ENCODE assay signal across 8 cellular contexts in genomic region chr18:9404565-9405060, GRCh38.
DNase-seq lines count a peak whose midpoint lies in the region; ATAC-seq lines count a peak whose summit lies in the region.

No MANE protein-coding gene starts in this region.

- H3K4me3 Mint-ChIP-seq in CD4-positive, CD25-positive, alpha-beta regulatory T cell, result peak overlapping the region in 3 of 4 donors; percentile 11 to 79 (median 72)
- H3K4me3 Mint-ChIP-seq in activated CD4-positive, alpha-beta memory T cell treated with anti-CD3 and anti-CD28 coated beads for 36 hours, result peak overlapping the region; percentile 50

- H3K27me3 Mint-ChIP-seq in CD4-positive, CD25-positive, alpha-beta regulatory T cell, result peaks cover 13% of the 10 kb centered on the region
- peaks cover 5% of the 10 kb centered on the region for H3K27me3 Mint-ChIP-seq in activated CD4-positive, alpha-beta memory T cell treated with anti-CD3 and anti-CD28 coated beads for 36 hours

- H3K27ac Mint-ChIP-seq in CD4-positive, CD25-positive, alpha-beta regulatory T cell, result peak overlapping the region in 1 of 3 donors; percentile 11
- H3K27ac Mint-ChIP-seq in activated CD4-positive, alpha-beta memory T cell treated with anti-CD3 and anti-CD28 coated beads for 36 hours, result no peak overlapping the region

- H3K36me3 Mint-ChIP-seq in CD4-positive, CD25-positive, alpha-beta regulatory T cell, result no peaks in the 10 kb centered on the region
- H3K36me3 Mint-ChIP-seq in activated CD4-positive, alpha-beta memory T cell treated with anti-CD3 and anti-CD28 coated beads for 36 hours, result no peaks in the 10 kb centered on the region

- H3K9me3 ChIP-seq in CD4-positive, CD25-positive, alpha-beta regulatory T cell (ENCODE audit: control insufficient read depth in 2 of 2, low read length in 2 of 2), result no peaks in the 10 kb centered on the region

- POLR2A ChIA-PET in activated CD4-positive, alpha-beta memory T cell treated with anti-CD3 and anti-CD28 coated beads for 36 hours (lab: Charles Lee), result no interaction called here

- H3K9me3 Mint-ChIP-seq in CD4-positive, CD25-positive, alpha-beta regulatory T cell, result no peaks in the 10 kb centered on the region
- H3K9me3 Mint-ChIP-seq in activated CD4-positive, alpha-beta memory T cell treated with anti-CD3 and anti-CD28 coated beads for 36 hours, result peaks cover 4% of the 10 kb centered on the region

- CTCF ChIA-PET in activated CD4-positive, alpha-beta memory T cell treated with anti-CD3 and anti-CD28 coated beads for 36 hours (lab: Charles Lee), result no interaction called here

- H3K4me1 Mint-ChIP-seq in CD4-positive, CD25-positive, alpha-beta regulatory T cell, result peaks cover 0 to 9% (median 2%) of the 10 kb centered on the region in 4 donors
- peaks cover 6% of the 10 kb centered on the region for H3K4me1 Mint-ChIP-seq in activated CD4-positive, alpha-beta memory T cell treated with anti-CD3 and anti-CD28 coated beads for 36 hours (ENCODE audit: low read depth)

- H3K27me3 ChIP-seq in CD4-positive, CD25-positive, alpha-beta regulatory T cell (ENCODE audit: control insufficient read depth, insufficient read depth, low read length), result no peaks in the 10 kb centered on the region

- H3K4me3 ChIP-seq in CD4-positive, CD25-positive, alpha-beta regulatory T cell (ENCODE audit: low read depth, low read length), result no peak overlapping the region

- H3K36me3 ChIP-seq in CD4-positive, CD25-positive, alpha-beta regulatory T cell (ENCODE audit: control insufficient read depth, insufficient read depth, low read length), result no peaks in the 10 kb centered on the region

- H3K4me1 ChIP-seq in CD4-positive, CD25-positive, alpha-beta regulatory T cell (ENCODE audit: control insufficient read depth, insufficient read depth, low read length, poor library complexity, severe bottlenecking), result peaks cover 7% of the 10 kb centered on the region

- no peak overlapping the region for H3K27ac ChIP-seq in CD4-positive, CD25-positive, alpha-beta regulatory T cell (ENCODE audit: insufficient read depth, low read length, poor library complexity, severe bottlenecking)

- peak in 2 of 3 donors; percentile 4 to 63 for DNase-seq in CD4-positive, CD25-positive, alpha-beta regulatory T cell
- peak; percentile 37 for DNase-seq in activated CD4-positive, alpha-beta memory T cell treated with anti-CD3 and anti-CD28 coated beads for 36 hours
- peak; percentile 84 for DNase-seq in islet precursor cell
- no peak for DNase-seq in NCI-H2029 (lab: John Stamatoyannopoulos, UW)
- no peak for DNase-seq in effector CD4-positive, alpha-beta T cell
- DNase-seq in SIG-M5 (lab: John Stamatoyannopoulos, UW), result no peak
- DNase-seq in putamen (ENCODE audit: low spot score), result no peak

- ATAC-seq in CD4-positive, CD25-positive, alpha-beta regulatory T cell (ENCODE audit: low read depth in 2 of 2), result peak; percentile 44 to 66
- ATAC-seq in GM21423 (IDR thresholded peaks at IDR 0.05; ENCODE audit: unreplicated experiment), result peak; percentile 71

- intact Hi-C loops in activated CD4-positive, alpha-beta memory T cell treated with anti-CD3 and anti-CD28 coated beads for 36 hours (cut with micrococcal nuclease), result no loop called here

Comparison
In these comparisons a context has a peak if more than half of its experiments do, and no peak if none do; other contexts are left out.
1. DNase-seq: peak in CD4-positive, CD25-positive, alpha-beta regulatory T cell (2 of 3), activated CD4-positive, alpha-beta memory T cell treated with anti-CD3 and anti-CD28 coated beads for 36 hours (single experiment) and islet precursor cell (single experiment); none in NCI-H2029 (single experiment), effector CD4-positive, alpha-beta T cell (single experiment), SIG-M5 (single experiment) and putamen (single experiment).